10 cellular contexts compared by ENCODE assay signal in the genomic region with DNA sequence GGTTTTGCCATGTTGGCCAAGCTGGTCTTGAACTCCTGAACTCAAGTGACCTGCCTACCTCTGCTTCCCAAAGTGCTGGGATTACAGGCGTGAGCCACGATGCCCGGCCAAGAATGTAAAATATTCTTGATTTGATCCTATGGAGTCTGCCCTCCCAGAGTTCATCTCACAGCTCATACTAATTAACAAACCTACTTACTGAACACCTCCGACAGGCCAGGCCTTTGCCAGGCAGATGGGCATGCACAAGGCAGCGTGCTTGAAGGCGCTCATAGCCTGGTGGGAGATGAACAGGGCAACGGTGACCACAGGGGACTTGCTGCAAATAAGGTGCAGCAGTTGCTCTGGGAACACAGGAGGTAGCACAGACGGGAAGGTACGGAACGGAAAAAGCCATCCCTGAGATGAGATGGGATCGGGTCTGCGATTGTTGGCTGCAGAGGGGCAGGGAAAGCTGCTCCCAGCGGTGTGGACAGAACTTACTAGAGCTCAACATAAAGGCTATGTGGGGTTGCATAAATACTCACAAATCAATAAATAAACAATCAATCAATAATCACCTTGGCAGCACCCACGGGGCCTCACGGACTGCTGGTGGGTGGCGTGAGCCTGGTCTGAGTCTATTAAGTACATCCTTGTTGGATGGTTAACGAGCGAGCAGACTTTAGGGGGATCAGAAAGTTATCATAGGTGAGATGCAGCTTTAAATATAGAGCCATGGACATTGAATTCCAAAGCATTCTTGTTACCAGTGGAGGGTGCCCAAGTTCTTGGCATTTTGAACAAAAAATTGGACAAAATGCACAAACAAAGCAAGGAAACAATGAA. TPM values are rescaled to one million over a fixed set of nuclear protein-coding genes. Genes with fewer than 3 reads are reported as not detected.
DNase-seq lines count a peak whose midpoint lies in the region; ATAC-seq and TF ChIP-seq lines count a peak whose summit lies in the region.
"Had no signal": no experiment of that assay in that cellular context is flagged by ENCODE, and none has a peak within 500 bp of the region (broad histone marks: within the 10 kb centered on the region; RNA-seq: fewer than 3 reads in every experiment).

No MANE protein-coding gene starts in this region.

- ATAC-seq in omental fat pad (ENCODE audit: low FRiP score) (peak; percentile 16), HG02981 (IDR thresholded peaks at IDR 0.05; ENCODE audit: unreplicated experiment) (no peak), HG03521 (IDR thresholded peaks at IDR 0.05; ENCODE audit: unreplicated experiment) (no peak)

- TSS peak; percentile 15 for BruUV-seq in PC-9 (replicated peaks; lab: Mats Ljungman, UMichigan)

- H4K20me1 ChIP-seq in PC-9 (ENCODE audit: insufficient read depth) = no peaks in the 10 kb centered on the region

- TF ChIP-seq CTCF in AG04450 (IDR thresholded peaks at IDR 0.05; ENCODE audit: low read depth, low read length) = no peak
- no peak; the same call in 1 of the 2 replicates for TF ChIP-seq CTCF in PC-9 (conservative IDR thresholded peaks at IDR 0.05)
- peak; percentile 26 for TF ChIP-seq CTCF in epithelial cell of proximal tubule (conservative IDR thresholded peaks at IDR 0.05; ENCODE audit: low read depth, low read length)
- TF ChIP-seq CTCF in omental fat pad (IDR thresholded peaks at IDR 0.05) = no peak
- TF ChIP-seq CTCF in GM20000 (IDR thresholded peaks at IDR 0.05; ENCODE audit: extremely low read depth, missing control alignments) = no peak

- H3K9me2 ChIP-seq in PC-9 (ENCODE audit: insufficient read depth) = no peaks in the 10 kb centered on the region

- POLR2A ChIA-PET in AG04450 (lab: Yijun Ruan, JAX) = no interaction called here
- POLR2A ChIA-PET in PC-9 (lab: Charles Lee; ENCODE audit: unreplicated experiment) = no interaction called here

- peaks cover 4% of the 10 kb centered on the region; the same call in 1 of the 2 replicates for H3F3A ChIP-seq in PC-9 (ENCODE audit: insufficient read depth, low read depth)

- peak overlapping the region; percentile 82 for H2AFZ ChIP-seq in PC-9

- H3K27ac ChIP-seq in AG04450 (ENCODE audit: low read depth, low read length) (peak overlapping the region; percentile 71), PC-9 (peak overlapping the region; percentile 44)
- H3K27ac ChIP-seq: HL-60 had no signal

- H3K27me3 ChIP-seq in AG04450 (ENCODE audit: control insufficient read depth, insufficient read depth, low read length) (peaks cover 1% of the 10 kb centered on the region), PC-9 (ENCODE audit: insufficient read depth, low read depth) (no peaks in the 10 kb centered on the region)

- H3K36me3 ChIP-seq in PC-9 (ENCODE audit: low read depth) = no peaks in the 10 kb centered on the region

- H3K9me3 ChIP-seq in AG04450 (ENCODE audit: control insufficient read depth, insufficient read depth, low read length) = no peaks in the 10 kb centered on the region; the same call in 1 of the 2 replicates
- no peaks in the 10 kb centered on the region for H3K9me3 ChIP-seq in PC-9 (ENCODE audit: insufficient read depth, low read depth)

- CTCF ChIA-PET in AG04450 (lab: Charles Lee) = no interaction called here
- CTCF ChIA-PET in PC-9 (lab: Charles Lee) = interaction anchor here (0.8 kb wide), 1 partner anchor 131 kb away, joined by 3 read pairs; no protein-coding TSS in a partner anchor

- intact Hi-C loops in PC-9 (cut with micrococcal nuclease; ENCODE audit: unreplicated experiment) = loop anchor here (1.0 kb wide), 2 partner anchors 93 to 130 kb away; a partner anchor contains a TSS

- peak overlapping the region; percentile 53 for H3K4me3 ChIP-seq in AG04450 (ENCODE audit: low read depth, low read length)
- H3K4me3 ChIP-seq in PC-9 = peak overlapping the region; percentile 58
- peak overlapping the region; percentile 60 for H3K4me3 ChIP-seq in epithelial cell of proximal tubule (ENCODE audit: low read depth, low read length)

- DNase-seq in AG04450 (ENCODE audit: low read depth, low spot score) (no peak), PC-9 (no peak), epithelial cell of proximal tubule (ENCODE audit: low read depth) (no peak), omental fat pad (ENCODE audit: low spot score) (no peak), GM20000 (ENCODE audit: low spot score) (no peak)
- no peak for DNase-seq in stimulated activated CD4-positive, alpha-beta T cell treated with anti-CD3 and anti-CD28 coated beads, Interleukin-12 subunit alpha, Interleukin-12 subunit beta, amount 100 ng/mL, for 4 hours
- DNase-seq: stimulated activated CD4-positive, alpha-beta T cell treated with anti-CD3 and anti-CD28 coated beads, Interleukin-15, amount 100 ng/mL, for 24 hours had no signal

- no peaks in the 10 kb centered on the region for H3K79me2 ChIP-seq in PC-9 (ENCODE audit: low read depth)

- H3K4me2 ChIP-seq in PC-9 = peak overlapping the region; percentile 89

- H3K4me1 ChIP-seq in PC-9 (replicated peaks; ENCODE audit: insufficient read depth) = peaks cover 10% of the 10 kb centered on the region

RNA-seq across cellular contexts. Expression of a gene that starts 4.7 kb away (rescaled TPM):
- polyA plus RNA-seq in AG04450 (2011; rRNA removed) = 0.58 and 0.67 TPM in 2 replicates
- 1.00 and 1.1 TPM in 2 replicates for polyA minus RNA-seq in AG04450 (2011; rRNA and poly(A)+ RNA removed)
- total RNA-seq in PC-9 (2021) = 5.9 and 8.2 TPM in 2 replicates
- total RNA-seq in epithelial cell of proximal tubule = 1.2 and 1.6 TPM in 2 replicates
- under 1 TPM in 1 of 4 donors, not detected in 3; 0.48 TPM for total RNA-seq in omental fat pad

RNA-seq across cellular contexts. Expression of a gene that starts 13.3 kb away (rescaled TPM):
- 17.1 and 20.8 TPM in 2 replicates for polyA plus RNA-seq in AG04450 (2011; rRNA removed)
- polyA minus RNA-seq in AG04450 (2011; rRNA and poly(A)+ RNA removed) = 11.4 and 20.0 TPM in 2 replicates
- total RNA-seq in PC-9 (2021) (15.9 and 16.9 TPM in 2 replicates), epithelial cell of proximal tubule (19.9 and 26.1 TPM in 2 replicates), omental fat pad (10 to 100 TPM in 3 of 4 donors, 1 to 10 TPM in 1; 9.4 to 15.4 (median 12.1) TPM)

RNA-seq across cellular contexts. Expression of a gene that starts 40.1 kb away (rescaled TPM):
- 0.12 TPM in 1 of 2 replicates, not detected in the other for polyA plus RNA-seq in AG04450 (2011; rRNA removed)
- polyA minus RNA-seq in AG04450 (2011; rRNA and poly(A)+ RNA removed) = not detected in 2 replicates
- total RNA-seq in PC-9 (2021) (not detected in 2 replicates), epithelial cell of proximal tubule (1.5 and 4.3 TPM in 2 replicates), omental fat pad (1 to 10 TPM in 3 of 4 donors, not detected in 1; 1.1 to 4.7 (median 4.0) TPM)
